Comparison of ENCODE assay signal across 13 cellular contexts in genomic region chr15:43463998-43464397, GRCh38. TPM values are rescaled to one million over a fixed set of nuclear protein-coding genes. Genes with fewer than 3 reads are reported as not detected.
DNase-seq lines count a peak whose midpoint lies in the region; ATAC-seq and TF ChIP-seq lines count a peak whose summit lies in the region.
"Had no signal": no experiment of that assay in that cellular context is flagged by ENCODE, and none has a peak within 500 bp of the region (broad histone marks: within the 10 kb centered on the region; RNA-seq: fewer than 3 reads in every experiment).

No MANE protein-coding gene starts in this region.

- CTCF ChIA-PET in WTC11 (lab: Charles Lee), result no interaction called here
- CTCF ChIA-PET in activated naive CD4-positive, alpha-beta T cell treated with anti-CD3 and anti-CD28 coated beads, Interleukin-2, amount 10 ng/mL, durations not matched to agents 7 days and 5 days (lab: Charles Lee), result no interaction called here

- no peak overlapping the region for H4K8ac ChIP-seq in H9 (replicated peaks; ENCODE audit: insufficient read length, low read depth, low read length)

- POLR2A ChIA-PET in WTC11 (lab: Charles Lee), result no interaction called here

- H2BK15ac ChIP-seq in H9 (ENCODE audit: low read depth, low read length), result no peak overlapping the region

- H3K9me3 ChIP-seq in H9 (ENCODE audit: control insufficient read depth, low read depth, low read length) (no peaks in the 10 kb centered on the region), skeletal muscle satellite cell (replicated peaks; ENCODE audit: low read length) (no peaks in the 10 kb centered on the region)
- H3K9me3 ChIP-seq: A549, Caco-2 had no signal

- H3K4me2 ChIP-seq in H9 (ENCODE audit: insufficient read depth, insufficient read length, low read length), result no peak overlapping the region
- peak overlapping the region; percentile 9 for H3K4me2 ChIP-seq in skeletal muscle satellite cell (ENCODE audit: low read length)
- H3K4me2 ChIP-seq: A549 had no signal

- no peak overlapping the region for H3T11ph ChIP-seq in H9 (ENCODE audit: low read length)

- no peaks in the 10 kb centered on the region for H4K20me1 ChIP-seq in H9 (ENCODE audit: control insufficient read depth, insufficient read depth, insufficient read length)

- H3K27me3 ChIP-seq in H9 (ENCODE audit: insufficient read depth, low read length) (no peaks in the 10 kb centered on the region), skeletal muscle satellite cell (ENCODE audit: control insufficient read depth, insufficient read depth, low read length) (no peaks in the 10 kb centered on the region)

- H2AFZ ChIP-seq in H9 (ENCODE audit: low read length), result no peak overlapping the region

- H3K79me1 ChIP-seq in H9 (ENCODE audit: insufficient read depth, low read depth, low read length, poor library complexity, severe bottlenecking), result no peaks in the 10 kb centered on the region

- H3K27ac ChIP-seq in H9 (ENCODE audit: insufficient read length, low read depth, low read length), result no peak overlapping the region
- H3K27ac ChIP-seq: A549 had no signal

- no peak overlapping the region for H3K56ac ChIP-seq in H9 (ENCODE audit: insufficient read length, low read depth, low read length)

- H4K5ac ChIP-seq in H9 (ENCODE audit: insufficient read length, low read depth, low read length), result no peak overlapping the region

- no peaks in the 10 kb centered on the region for H3K4me1 ChIP-seq in H9 (ENCODE audit: insufficient read depth, low read length)
- peaks cover 22% of the 10 kb centered on the region for H3K4me1 ChIP-seq in skeletal muscle satellite cell (ENCODE audit: control insufficient read depth, insufficient read depth, low read length)
- H3K4me1 ChIP-seq: A549, Caco-2 had no signal

- DNase-seq in H9 (no peak), WTC11 (ENCODE audit: low spot score) (no peak), left lobe of liver (ENCODE audit: low spot score) (no peak), Right ventricle myocardium superior (no peak)
- DNase-seq in activated CD4-positive, alpha-beta T cell treated with anti-CD3 and anti-CD28 coated beads for 48 hours, result no peak
- DNase-seq in activated naive CD4-positive, alpha-beta T cell treated with anti-CD3 and anti-CD28 coated beads, Interleukin-2, amount 10 ng/mL, durations not matched to agents 7 days and 5 days, result no peak
- DNase-seq: Caco-2; CD8-positive, alpha-beta memory T cell; DND-41; GDM1 had no signal

- peak overlapping the region in 2 of 3 experiments; percentile 79 to 87; a peak in 2 of 7 replicates for H3K27ac Mint-ChIP-seq in H9
- peak overlapping the region; percentile 57; the same call in 1 of the 2 replicates for H3K27ac Mint-ChIP-seq in WTC11
- no peak overlapping the region for H3K27ac Mint-ChIP-seq in activated naive CD4-positive, alpha-beta T cell treated with anti-CD3 and anti-CD28 coated beads, Interleukin-2, amount 10 ng/mL, durations not matched to agents 7 days and 5 days

- no peak overlapping the region for H4K91ac ChIP-seq in H9 (ENCODE audit: insufficient read length, low read depth, low read length)

- H3K4me1 Mint-ChIP-seq in H9, result no peaks in the 10 kb centered on the region
- H3K4me1 Mint-ChIP-seq in WTC11, result no peaks in the 10 kb centered on the region
- H3K4me1 Mint-ChIP-seq in activated naive CD4-positive, alpha-beta T cell treated with anti-CD3 and anti-CD28 coated beads, Interleukin-2, amount 10 ng/mL, durations not matched to agents 7 days and 5 days, result no peaks in the 10 kb centered on the region
- H3K4me1 Mint-ChIP-seq: CD8-positive, alpha-beta memory T cell; IgD-negative memory B cell had no signal

- H3K4me3 ChIP-seq in skeletal muscle satellite cell (ENCODE audit: low read length), result no peak overlapping the region
- H3K4me3 ChIP-seq: A549 had no signal

- H2BK20ac ChIP-seq in H9 (ENCODE audit: low read depth, low read length, poor library complexity, severe bottlenecking), result no peak overlapping the region

- H3K23me2 ChIP-seq in H9 (ENCODE audit: insufficient read length, low read depth, low read length, poor library complexity, severe bottlenecking), result no peaks in the 10 kb centered on the region

- no CpG with 5 or more reads among the region's 1 CpG for WGBS in H9 (ENCODE audit: extremely low coverage, insufficient read length, low lambda C conversion rate)

- H3K27me3 Mint-ChIP-seq in H9 (ENCODE audit: low read depth), result no peaks in the 10 kb centered on the region
- H3K27me3 Mint-ChIP-seq in WTC11 (ENCODE audit: low read depth), result no peaks in the 10 kb centered on the region
- H3K27me3 Mint-ChIP-seq in activated naive CD4-positive, alpha-beta T cell treated with anti-CD3 and anti-CD28 coated beads, Interleukin-2, amount 10 ng/mL, durations not matched to agents 7 days and 5 days, result no peaks in the 10 kb centered on the region
- H3K27me3 Mint-ChIP-seq: CD8-positive, alpha-beta memory T cell; IgD-negative memory B cell had no signal

- H3K36me3 Mint-ChIP-seq in H9 (ENCODE audit: insufficient read depth in 1 of 3, low read depth in 3 of 3), result peaks cover 35 to 82% (median 64%) of the 10 kb centered on the region in 3 experiments; a peak in 6 of 7 replicates
- peaks cover 52% of the 10 kb centered on the region for H3K36me3 Mint-ChIP-seq in WTC11
- peaks cover 18% of the 10 kb centered on the region for H3K36me3 Mint-ChIP-seq in activated naive CD4-positive, alpha-beta T cell treated with anti-CD3 and anti-CD28 coated beads, Interleukin-2, amount 10 ng/mL, durations not matched to agents 7 days and 5 days

- no peak overlapping the region for H3K4ac ChIP-seq in H9 (ENCODE audit: low read depth, low read length)

- H3K36me3 ChIP-seq in skeletal muscle satellite cell (ENCODE audit: insufficient read depth, low read length), result peaks cover 49% of the 10 kb centered on the region

- intact Hi-C loops in Right ventricle myocardium superior (cut with DNase I), result no loop called here

- no peaks in the 10 kb centered on the region for H3K79me2 ChIP-seq in H9 (ENCODE audit: insufficient read depth, low read length)

- H2BK12ac ChIP-seq in H9 (ENCODE audit: insufficient read length, low read depth, low read length), result no peak overlapping the region

- TF ChIP-seq CTCF in H9 (conservative IDR thresholded peaks at IDR 0.05), result no peak
- TF ChIP-seq CTCF in WTC11 (IDR thresholded peaks at IDR 0.05), result no peak

- H3K23ac ChIP-seq in H9 (ENCODE audit: insufficient read length, low read depth, low read length), result no peak overlapping the region

- H2BK5ac ChIP-seq in H9 (ENCODE audit: insufficient read length, low read length), result no peak overlapping the region

- H2BK120ac ChIP-seq in H9 (ENCODE audit: low read depth, low read length, poor library complexity, severe bottlenecking), result no peak overlapping the region

- ATAC-seq in WTC11, result no peak
- ATAC-seq in left lobe of liver, result peak; percentile 55
- ATAC-seq in Right ventricle myocardium superior (ENCODE audit: poor library complexity), result no peak
- ATAC-seq: A549 had no signal

- H3K9me3 Mint-ChIP-seq in H9, result no peaks in the 10 kb centered on the region
- no peaks in the 10 kb centered on the region for H3K9me3 Mint-ChIP-seq in WTC11
- no peaks in the 10 kb centered on the region for H3K9me3 Mint-ChIP-seq in activated naive CD4-positive, alpha-beta T cell treated with anti-CD3 and anti-CD28 coated beads, Interleukin-2, amount 10 ng/mL, durations not matched to agents 7 days and 5 days
- H3K9me3 Mint-ChIP-seq: CD8-positive, alpha-beta memory T cell; IgD-negative memory B cell had no signal

- no peak overlapping the region for H3K18ac ChIP-seq in H9 (ENCODE audit: insufficient read length, low read depth, low read length)

- H2AK5ac ChIP-seq in H9 (ENCODE audit: insufficient read length, low read length), result no peak overlapping the region

- H3K4me3 Mint-ChIP-seq in H9 (no peak overlapping the region), WTC11 (no peak overlapping the region)
- no peak overlapping the region for H3K4me3 Mint-ChIP-seq in activated naive CD4-positive, alpha-beta T cell treated with anti-CD3 and anti-CD28 coated beads, Interleukin-2, amount 10 ng/mL, durations not matched to agents 7 days and 5 days
- H3K4me3 Mint-ChIP-seq: CD8-positive, alpha-beta memory T cell; IgD-negative memory B cell had no signal

- H3K14ac ChIP-seq in H9 (ENCODE audit: insufficient read depth, low read length), result no peak overlapping the region

- H3K9ac ChIP-seq in H9 (ENCODE audit: extremely low read depth, insufficient read length, low read length), result no peak overlapping the region
- no peak overlapping the region for H3K9ac ChIP-seq in skeletal muscle satellite cell (ENCODE audit: low read depth, low read length)

TF ChIP-seq in WTC11, 78 proteins besides CTCF, POLR2A, EP300 and RAD21 (continues in another document):
- TF ChIP-seq E2F1 (CRISPR knock-in tag; IDR thresholded peaks at IDR 0.05) (no peak), ZBTB43 (CRISPR knock-in tag; IDR thresholded peaks at IDR 0.05) (no peak), SMAD4 (CRISPR knock-in tag; IDR thresholded peaks at IDR 0.05) (no peak), OVOL2 (CRISPR knock-in tag; IDR thresholded peaks at IDR 0.05; ENCODE audit: borderline replicate concordance) (no peak), RORB (CRISPR knock-in tag; IDR thresholded peaks at IDR 0.05) (no peak)

RNA-seq across cellular contexts. Expression of gene TP53BP1, which starts 29.0 kb away (rescaled TPM):
- 74.5 and 81.5 TPM in 2 replicates for total RNA-seq in H9 (2021)
- total RNA-seq in WTC11 (2021), result 52.8 to 67.1 TPM (median 54.9 TPM) in 3 replicates
- total RNA-seq in left lobe of liver, result 5.8 TPM
- total RNA-seq in skeletal muscle satellite cell (2012; rRNA removed), result 41.5 and 55.0 TPM in 2 replicates
- total RNA-seq in Right ventricle myocardium superior, result 23.7 TPM

RNA-seq across cellular contexts. Expression of gene MAP1A, which starts 53.4 kb away (rescaled TPM):
- total RNA-seq in H9 (2021) (2.5 TPM in 2 replicates), WTC11 (2021) (1.1 to 2.2 TPM (median 1.1 TPM) in 3 replicates), left lobe of liver (0.23 TPM), Right ventricle myocardium superior (24.4 TPM)
- total RNA-seq in skeletal muscle satellite cell (2012; rRNA removed), result 50.4 and 61.4 TPM in 2 replicates
